Comparison of ENCODE assay signal across 8 cellular contexts in the genomic region with DNA sequence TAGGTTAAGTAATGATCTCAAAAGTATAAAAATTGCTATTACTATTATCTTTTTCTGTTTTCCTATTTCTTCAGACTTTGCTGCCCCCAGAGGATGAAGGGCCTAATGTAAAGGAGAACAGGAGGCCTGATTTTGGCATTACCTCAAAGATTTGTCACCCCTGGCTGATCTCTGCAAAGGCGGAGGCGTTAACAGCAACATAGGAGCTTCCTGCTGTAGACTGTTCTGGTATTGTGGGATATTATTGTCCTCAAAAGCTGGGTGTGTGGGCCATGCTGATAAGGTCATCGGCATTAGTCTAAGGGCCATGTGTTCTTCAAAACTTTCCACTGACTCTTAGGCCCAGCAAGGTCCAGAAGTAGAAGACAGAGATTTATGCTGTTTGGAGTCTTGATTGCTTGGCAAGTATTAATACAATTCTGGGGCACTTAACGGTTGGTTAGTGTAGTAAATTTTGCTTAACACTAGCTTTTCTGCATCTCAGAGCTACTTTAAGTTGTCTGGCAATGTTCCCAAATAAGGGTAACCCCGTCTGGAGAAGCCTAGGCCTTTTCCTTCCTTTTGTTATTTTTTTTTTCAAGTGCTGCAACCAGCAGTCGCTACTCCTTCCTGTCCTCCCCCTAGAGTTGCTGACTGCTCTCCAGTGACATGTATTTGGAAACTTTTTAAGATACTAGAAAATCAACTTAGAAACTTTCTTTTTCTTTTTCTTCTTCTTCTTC. TPM values are rescaled to one million over a fixed set of nuclear protein-coding genes. Genes with fewer than 3 reads are reported as not detected.
A peak's percentile ranks its signal among the peaks of the same experiment; 100 is the strongest.
DNase-seq lines count a peak whose midpoint lies in the region; ATAC-seq and TF ChIP-seq lines count a peak whose summit lies in the region.

No MANE protein-coding gene starts in this region.

- no peaks in the 10 kb centered on the region for H3K36me3 ChIP-seq in rectal smooth muscle tissue (ENCODE audit: control insufficient read depth, insufficient read depth, low read length)

- no peak overlapping the region for H3K9ac ChIP-seq in rectal smooth muscle tissue (ENCODE audit: low read length)

- no peak overlapping the region for H3K4me3 ChIP-seq in fibroblast of the aortic adventitia (ENCODE audit: low read depth, low read length)
- peak overlapping the region; percentile 19 for H3K4me3 ChIP-seq in rectal smooth muscle tissue (ENCODE audit: low read length)

- H3K27ac ChIP-seq in rectal smooth muscle tissue (ENCODE audit: low read depth, low read length) = peak overlapping the region; percentile 42

- no peaks in the 10 kb centered on the region for H3K27me3 ChIP-seq in rectal smooth muscle tissue (ENCODE audit: control insufficient read depth, insufficient read depth, low read length)

- peak; percentile 66 for ATAC-seq in GM21367 (IDR thresholded peaks at IDR 0.05; ENCODE audit: unreplicated experiment)

- peak; percentile 34 for TF ChIP-seq CTCF in fibroblast of the aortic adventitia (IDR thresholded peaks at IDR 0.05; ENCODE audit: insufficient read depth, low read length)

- peaks cover 12% of the 10 kb centered on the region for H3K4me1 ChIP-seq in rectal smooth muscle tissue (ENCODE audit: control insufficient read depth, insufficient read depth, low read length)

- DNase-seq in GDM1 (lab: John Stamatoyannopoulos, UW) (peak; percentile 74), NCI-H345 treated with DMSO at 0.1 percent for 48 hours (lab: John Stamatoyannopoulos, UW; ENCODE audit: unreplicated experiment) (peak; percentile 31), fibroblast of the aortic adventitia (ENCODE audit: low read depth) (peak; percentile 77), activated gamma-delta T cell treated with Interleukin-2 at 50 U/mL for 16 hours (no peak), middle frontal gyrus (ENCODE audit: extremely low spot score, low spot score) (no peak)
- no peak for DNase-seq in effector CD8-positive, alpha-beta T cell (lab: John Stamatoyannopoulos, UW)

RNA-seq across cellular contexts. Expression of a gene that starts 14.0 kb away (rescaled TPM):
- total RNA-seq in fibroblast of the aortic adventitia (ENCODE audit: low replicate concordance) = 0.09 and 0.16 TPM in 2 replicates

RNA-seq across cellular contexts. Expression of a gene that starts 48.2 kb away (rescaled TPM):
- 20.4 and 38.3 TPM in 2 replicates for total RNA-seq in fibroblast of the aortic adventitia (ENCODE audit: low replicate concordance)

Comparison
In these comparisons a context has a peak if more than half of its experiments do, and no peak if none do; other contexts are left out.
1. DNase-seq: peak in GDM1 (single experiment), NCI-H345 treated with DMSO at 0.1 percent for 48 hours (single experiment) and fibroblast of the aortic adventitia (single experiment); none in activated gamma-delta T cell treated with Interleukin-2 at 50 U/mL for 16 hours (single experiment), middle frontal gyrus (single experiment) and effector CD8-positive, alpha-beta T cell (single experiment).